In genomic region chr4:3332498-3332897, GRCh38 we compare ENCODE assay signal across 20 cellular contexts.
"Had no signal": no experiment of that assay in that cellular context is flagged by ENCODE, and none has a peak within 500 bp of the region (broad histone marks: within the 10 kb centered on the region; RNA-seq: fewer than 3 reads in every experiment).

No MANE protein-coding gene starts in this region.

- H3K36me3 ChIP-seq: lower lobe of right lung, neural progenitor cell, pancreas, right lobe of liver, spleen, tibial nerve, upper lobe of right lung had no signal

- H3K4me1 ChIP-seq: foreskin keratinocyte, right lobe of liver had no signal

- H3K9me3 ChIP-seq: lower lobe of right lung, pancreas, right lobe of liver, spleen, tibial nerve, upper lobe of right lung had no signal

- H3K27me3 ChIP-seq: foreskin keratinocyte, neural progenitor cell, pancreas, right lobe of liver, spleen, tibial nerve, upper lobe of right lung had no signal

- H3K27ac ChIP-seq: foreskin keratinocyte, neural progenitor cell, pancreas, right lobe of liver, upper lobe of right lung had no signal

- ATAC-seq: foreskin keratinocyte; natural killer cell treated with Interleukin-12 subunit alpha and Interleukin-12 subunit beta and Interleukin-15 and Interleukin-18, amount 100 ng/mL, for 72 hours had no signal

- H3K4me3 Mint-ChIP-seq: memory B cell; natural killer cell treated with Interleukin-12 subunit alpha and Interleukin-12 subunit beta and Interleukin-15 and Interleukin-18, amount 100 ng/mL, for 72 hours; neural progenitor cell; stimulated activated memory B cell treated with anti-CD40 and anti-IgM and Interleukin-4, amounts not matched to agents 10 μg/mL and 1 μg/mL and 100 μg/mL, for 72 hours; stimulated activated naive CD8-positive, alpha-beta T cell treated with anti-CD3 and anti-CD28 coated beads, Interleukin-15, Interleukin-2, amounts not matched to agents 100 ng/mL and 50 ng/mL, for 24 hours had no signal

- H3K27ac Mint-ChIP-seq: memory B cell; natural killer cell treated with Interleukin-12 subunit alpha and Interleukin-12 subunit beta and Interleukin-15 and Interleukin-18, amount 100 ng/mL, for 72 hours; neural progenitor cell; stimulated activated memory B cell treated with anti-CD40 and anti-IgM and Interleukin-4, amounts not matched to agents 10 μg/mL and 1 μg/mL and 100 μg/mL, for 72 hours; stimulated activated naive CD8-positive, alpha-beta T cell treated with anti-CD3 and anti-CD28 coated beads, Interleukin-15, Interleukin-2, amounts not matched to agents 100 ng/mL and 50 ng/mL, for 24 hours had no signal

- H3K36me3 Mint-ChIP-seq: natural killer cell treated with Interleukin-12 subunit alpha and Interleukin-12 subunit beta and Interleukin-15 and Interleukin-18, amount 100 ng/mL, for 72 hours; stimulated activated memory B cell treated with anti-CD40 and anti-IgM and Interleukin-4, amounts not matched to agents 10 μg/mL and 1 μg/mL and 100 μg/mL, for 72 hours had no signal

- H3K27me3 Mint-ChIP-seq: natural killer cell treated with Interleukin-12 subunit alpha and Interleukin-12 subunit beta and Interleukin-15 and Interleukin-18, amount 100 ng/mL, for 72 hours; progenitor cell of endocrine pancreas; stimulated activated naive CD8-positive, alpha-beta T cell treated with anti-CD3 and anti-CD28 coated beads, Interleukin-15, Interleukin-2, amounts not matched to agents 100 ng/mL and 50 ng/mL, for 24 hours had no signal

- DNase-seq: effector memory CD4-positive, alpha-beta T cell; foreskin keratinocyte; hippocampal formation; lower lobe of right lung; midbrain; nucleus accumbens; pancreas; spleen; stimulated activated CD4-positive, alpha-beta T cell treated with anti-CD3 and anti-CD28 coated beads, Interleukin-15, amount 100 ng/mL, for 24 hours; stimulated activated CD4-positive, alpha-beta T cell treated with anti-CD3 and anti-CD28 coated beads, Interleukin-1b, Interleukin-23, amount 100 ng/mL, for 48 hours; stimulated activated CD4-positive, alpha-beta T cell treated with anti-CD3 and anti-CD28 coated beads, Interleukin-4, amount 100 ng/mL, for 24 hours had no signal

- H3K4me3 ChIP-seq: lower lobe of right lung, neural progenitor cell, pancreas, right lobe of liver, spleen, tibial nerve, upper lobe of right lung had no signal

- H3K9me3 Mint-ChIP-seq: memory B cell; natural killer cell treated with Interleukin-12 subunit alpha and Interleukin-12 subunit beta and Interleukin-15 and Interleukin-18, amount 100 ng/mL, for 72 hours; stimulated activated memory B cell treated with anti-CD40 and anti-IgM and Interleukin-4, amounts not matched to agents 10 μg/mL and 1 μg/mL and 100 μg/mL, for 72 hours; stimulated activated naive CD8-positive, alpha-beta T cell treated with anti-CD3 and anti-CD28 coated beads, Interleukin-15, Interleukin-2, amounts not matched to agents 100 ng/mL and 50 ng/mL, for 24 hours had no signal
